In genomic region chr16:50547944-50548658, GRCh38 we compare ENCODE assay signal across 8 cellular contexts. TPM values are rescaled to one million over a fixed set of nuclear protein-coding genes. Genes with fewer than 3 reads are reported as not detected.
DNase-seq lines count a peak whose midpoint lies in the region; ATAC-seq and TF ChIP-seq lines count a peak whose summit lies in the region.

NKD1 (plus strand) TSS chr16:50548396; CDS start chr16:50548554, 158 bp downstream.

- CTCF ChIA-PET in Caco-2 (lab: Charles Lee): interaction anchor here (0.6 to 1.7 kb wide), 6 partner anchors 87 to 258 kb away, joined by 3 to 10 read pairs (median 6); no protein-coding TSS in a partner anchor

- POLR2A ChIA-PET in Caco-2 (lab: Charles Lee): interaction anchor here (0.5 to 1.1 kb wide), 4 partner anchors 42 to 267 kb away, joined by 3 to 6 read pairs (median 4); no protein-coding TSS in a partner anchor

- H3K9me3 ChIP-seq in Caco-2: no peaks in the 10 kb centered on the region

- DNase-seq in Caco-2 (peak; percentile 76 to 91), HuH-7 (ENCODE audit: low spot score) (peak; percentile 60), amniotic epithelial cell (ENCODE audit: low read depth) (peak; percentile 10), hippocampal formation (lab: John Stamatoyannopoulos, UW) (peak; percentile 32 to 80), retinal pigment epithelial cell (ENCODE audit: low read depth) (no peak), NCI-H446 treated with DMSO at 0.1 percent for 48 hours (lab: John Stamatoyannopoulos, UW) (no peak)

- peak; percentile 78 for ATAC-seq in GM21447 (IDR thresholded peaks at IDR 0.05; ENCODE audit: unreplicated experiment)

- no peaks in the 10 kb centered on the region for H3K27me3 ChIP-seq in Caco-2 (replicated peaks; ENCODE audit: control insufficient read depth, insufficient read depth, low read length)

- peak within 1 kb of the TSS; percentile 81 for H3K27ac Mint-ChIP-seq in Caco-2 (ENCODE audit: unreplicated experiment)
- peak within 1 kb of the TSS; percentile 78 for H3K27ac Mint-ChIP-seq in T-helper 1 cell treated with Interleukin-12 subunit alpha and Interleukin-12 subunit beta and Interleukin-4 antibody, amounts not matched to agents 30 μg/mL and 1 μg/mL, for 36 hours

- H3K4me3 ChIP-seq in Caco-2 (ENCODE audit: low read depth, low read length): peak within 1 kb of the TSS; percentile 87
- peak within 1 kb of the TSS; percentile 54 for H3K4me3 ChIP-seq in retinal pigment epithelial cell (ENCODE audit: low read length)

- intact Hi-C loops in Caco-2 (cut with micrococcal nuclease; ENCODE audit: unreplicated experiment): loop anchor here (5.0 kb wide), 3 partner anchors 81 to 259 kb away; partner anchors contain the start of gene CYLD

- BruUV-seq in Caco-2 (replicated peaks; lab: Mats Ljungman, UMichigan): no TSS peak

- no peaks in the 10 kb centered on the region; the same call in 1 of the 2 replicates for H3K4me1 ChIP-seq in Caco-2

- 0 out of 2 replicates have a peak, but pooled peaks cover 2% of the 10 kb centered on the region for H3K36me3 ChIP-seq in Caco-2 (ENCODE audit: control insufficient read depth, insufficient read depth, low read length)

- H3K27me3 Mint-ChIP-seq in Caco-2 (ENCODE audit: insufficient read depth, unreplicated experiment): no peaks in the 10 kb centered on the region
- peaks cover 75% of the 10 kb centered on the region for H3K27me3 Mint-ChIP-seq in T-helper 1 cell treated with Interleukin-12 subunit alpha and Interleukin-12 subunit beta and Interleukin-4 antibody, amounts not matched to agents 30 μg/mL and 1 μg/mL, for 36 hours (ENCODE audit: low read depth)

- peaks cover 24% of the 10 kb centered on the region for H3K36me3 Mint-ChIP-seq in Caco-2 (ENCODE audit: insufficient read depth, unreplicated experiment)
- peaks cover 5% of the 10 kb centered on the region for H3K36me3 Mint-ChIP-seq in T-helper 1 cell treated with Interleukin-12 subunit alpha and Interleukin-12 subunit beta and Interleukin-4 antibody, amounts not matched to agents 30 μg/mL and 1 μg/mL, for 36 hours (ENCODE audit: low read depth)

- TF ChIP-seq CTCF in Caco-2 (IDR thresholded peaks at IDR 0.05; ENCODE audit: insufficient read depth in 1 of 2, low read depth in 1 of 2, low read length in 1 of 2, severe bottlenecking in 1 of 2, unreplicated experiment in 1 of 2) (no peak), retinal pigment epithelial cell (conservative IDR thresholded peaks at IDR 0.05; ENCODE audit: low read depth, low read length) (no peak)

- H3K9me3 Mint-ChIP-seq in Caco-2 (ENCODE audit: unreplicated experiment): no peaks in the 10 kb centered on the region
- H3K9me3 Mint-ChIP-seq in T-helper 1 cell treated with Interleukin-12 subunit alpha and Interleukin-12 subunit beta and Interleukin-4 antibody, amounts not matched to agents 30 μg/mL and 1 μg/mL, for 36 hours: peaks cover 15% of the 10 kb centered on the region

- peaks cover 16% of the 10 kb centered on the region for H3K4me1 Mint-ChIP-seq in Caco-2 (ENCODE audit: low read depth, unreplicated experiment)
- peaks cover 8% of the 10 kb centered on the region for H3K4me1 Mint-ChIP-seq in T-helper 1 cell treated with Interleukin-12 subunit alpha and Interleukin-12 subunit beta and Interleukin-4 antibody, amounts not matched to agents 30 μg/mL and 1 μg/mL, for 36 hours (ENCODE audit: low read depth)

- peak within 1 kb of the TSS; percentile 73 for H3K4me3 Mint-ChIP-seq in Caco-2 (ENCODE audit: unreplicated experiment)
- H3K4me3 Mint-ChIP-seq in T-helper 1 cell treated with Interleukin-12 subunit alpha and Interleukin-12 subunit beta and Interleukin-4 antibody, amounts not matched to agents 30 μg/mL and 1 μg/mL, for 36 hours: peak within 1 kb of the TSS; percentile 87

RNA-seq across cellular contexts. Expression of gene NKD1, which starts in this region (rescaled TPM):
- total RNA-seq in Caco-2 (2022): 37.9 and 54.9 TPM in 2 replicates

Comparison
In these comparisons a context has a peak if more than half of its experiments do, and no peak if none do; other contexts are left out.
1. DNase-seq: peak in Caco-2 (2 of 2), HuH-7 (single experiment), amniotic epithelial cell (single experiment) and hippocampal formation (2 of 2); none in retinal pigment epithelial cell (single experiment) and NCI-H446 treated with DMSO at 0.1 percent for 48 hours (single experiment).